30 cellular contexts compared by ENCODE assay signal in the genomic region with DNA sequence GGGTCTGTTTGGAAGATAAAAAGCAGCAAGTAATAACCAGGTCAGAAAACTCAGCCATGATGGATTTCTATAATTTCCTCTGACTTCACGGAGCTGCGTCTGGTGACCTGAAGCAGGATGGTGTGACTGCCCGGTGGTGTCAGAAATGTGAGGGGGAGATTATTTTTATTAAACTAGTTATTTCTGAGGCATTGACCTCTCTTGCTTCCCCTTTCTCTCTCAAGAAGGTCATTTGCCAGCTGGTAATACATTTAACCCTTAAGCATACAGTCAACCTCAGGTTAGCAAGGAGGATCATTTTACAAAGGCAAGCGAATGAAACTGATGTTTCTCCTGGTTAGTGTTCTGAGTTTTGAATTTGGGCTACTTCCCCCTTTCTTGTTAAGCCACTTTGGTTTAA.
"Had no signal": no experiment of that assay in that cellular context is flagged by ENCODE, and none has a peak within 500 bp of the region (broad histone marks: within the 10 kb centered on the region; RNA-seq: fewer than 3 reads in every experiment).

No MANE protein-coding gene starts in this region.

- ATAC-seq: effector memory CD8-positive, alpha-beta T cell; heart right ventricle; left colon; left ventricle myocardium superior; lower lobe of right lung; naive thymus-derived CD8-positive, alpha-beta T cell; psoas muscle; right cardiac atrium; upper lobe of right lung had no signal

- H3K4me1 ChIP-seq: esophagus squamous epithelium, lower lobe of right lung, psoas muscle, sigmoid colon, tibial nerve, upper lobe of right lung, uterus had no signal

- H3K36me3 ChIP-seq: esophagus squamous epithelium, heart right ventricle, lower lobe of right lung, ovary, sigmoid colon, thoracic aorta, tibial nerve, upper lobe of right lung, uterus had no signal

- H3K4me3 Mint-ChIP-seq: effector memory CD8-positive, alpha-beta T cell; immature natural killer cell; naive thymus-derived CD8-positive, alpha-beta T cell; nephron progenitor cell; stimulated activated effector memory CD8-positive, alpha-beta T cell treated with anti-CD3 and anti-CD28 coated beads, Interleukin-12 subunit alpha, Interleukin-12 subunit beta, amount 100 ng/mL, for 72 hours; stimulated activated naive CD8-positive, alpha-beta T cell treated with anti-CD3 and anti-CD28 coated beads, Interleukin-15, Interleukin-2, amounts not matched to agents 100 ng/mL and 50 ng/mL, for 24 hours had no signal

- H3K9me3 ChIP-seq: lower lobe of right lung, psoas muscle, sigmoid colon, thoracic aorta, tibial nerve, upper lobe of right lung, uterus had no signal

- H3K4me3 ChIP-seq: esophagus squamous epithelium, heart right ventricle, lower lobe of right lung, ovary, psoas muscle, sigmoid colon, thoracic aorta, tibial nerve, upper lobe of right lung, uterus had no signal

- H3K27ac Mint-ChIP-seq: effector memory CD8-positive, alpha-beta T cell; immature natural killer cell; naive thymus-derived CD8-positive, alpha-beta T cell; nephron progenitor cell; stimulated activated effector memory CD8-positive, alpha-beta T cell treated with anti-CD3 and anti-CD28 coated beads, Interleukin-12 subunit alpha, Interleukin-12 subunit beta, amount 100 ng/mL, for 72 hours; stimulated activated naive CD8-positive, alpha-beta T cell treated with anti-CD3 and anti-CD28 coated beads, Interleukin-15, Interleukin-2, amounts not matched to agents 100 ng/mL and 50 ng/mL, for 24 hours had no signal

- H3K27me3 ChIP-seq: heart right ventricle, ovary, sigmoid colon, tibial nerve, upper lobe of right lung, uterus had no signal

- H3K4me1 Mint-ChIP-seq: stimulated activated effector memory CD8-positive, alpha-beta T cell treated with anti-CD3 and anti-CD28 coated beads, Interleukin-12 subunit alpha, Interleukin-12 subunit beta, amount 100 ng/mL, for 72 hours had no signal

- H3K9me3 Mint-ChIP-seq: effector memory CD8-positive, alpha-beta T cell; immature natural killer cell; naive thymus-derived CD8-positive, alpha-beta T cell; nephron progenitor cell; stimulated activated effector memory CD8-positive, alpha-beta T cell treated with anti-CD3 and anti-CD28 coated beads, Interleukin-12 subunit alpha, Interleukin-12 subunit beta, amount 100 ng/mL, for 72 hours; stimulated activated naive CD8-positive, alpha-beta T cell treated with anti-CD3 and anti-CD28 coated beads, Interleukin-15, Interleukin-2, amounts not matched to agents 100 ng/mL and 50 ng/mL, for 24 hours had no signal

- H3K27ac ChIP-seq: esophagus squamous epithelium, heart right ventricle, lower lobe of right lung, ovary, psoas muscle, sigmoid colon, thoracic aorta, tibial nerve, upper lobe of right lung, uterus had no signal

- H3K36me3 Mint-ChIP-seq: immature natural killer cell; naive thymus-derived CD8-positive, alpha-beta T cell; stimulated activated effector memory CD8-positive, alpha-beta T cell treated with anti-CD3 and anti-CD28 coated beads, Interleukin-12 subunit alpha, Interleukin-12 subunit beta, amount 100 ng/mL, for 72 hours had no signal

- DNase-seq: cortex of kidney; effector memory CD8-positive, alpha-beta T cell; erythroblast; esophagus squamous epithelium; foreskin melanocyte; glutamatergic neuron; heart right ventricle; hippocampal formation; immature natural killer cell; islet precursor cell; kidney glomerular epithelial cell; left colon; left ventricle myocardium superior; lower lobe of right lung; naive thymus-derived CD8-positive, alpha-beta T cell; nephron progenitor cell; occipital lobe; ovary; posterior cingulate gyrus; psoas muscle; right cardiac atrium; sigmoid colon; stimulated activated CD4-positive, alpha-beta T cell treated with anti-CD3 and anti-CD28 coated beads, Interleukin-2, amount 100 ng/mL, for 24 hours; stimulated activated CD4-positive, alpha-beta T cell treated with anti-CD3 and anti-CD28 coated beads, Interleukin-4, amount 100 ng/mL, for 24 hours; upper lobe of right lung; uterus had no signal
